Comparison of ENCODE assay signal across 1 cellular context in the genomic region with DNA sequence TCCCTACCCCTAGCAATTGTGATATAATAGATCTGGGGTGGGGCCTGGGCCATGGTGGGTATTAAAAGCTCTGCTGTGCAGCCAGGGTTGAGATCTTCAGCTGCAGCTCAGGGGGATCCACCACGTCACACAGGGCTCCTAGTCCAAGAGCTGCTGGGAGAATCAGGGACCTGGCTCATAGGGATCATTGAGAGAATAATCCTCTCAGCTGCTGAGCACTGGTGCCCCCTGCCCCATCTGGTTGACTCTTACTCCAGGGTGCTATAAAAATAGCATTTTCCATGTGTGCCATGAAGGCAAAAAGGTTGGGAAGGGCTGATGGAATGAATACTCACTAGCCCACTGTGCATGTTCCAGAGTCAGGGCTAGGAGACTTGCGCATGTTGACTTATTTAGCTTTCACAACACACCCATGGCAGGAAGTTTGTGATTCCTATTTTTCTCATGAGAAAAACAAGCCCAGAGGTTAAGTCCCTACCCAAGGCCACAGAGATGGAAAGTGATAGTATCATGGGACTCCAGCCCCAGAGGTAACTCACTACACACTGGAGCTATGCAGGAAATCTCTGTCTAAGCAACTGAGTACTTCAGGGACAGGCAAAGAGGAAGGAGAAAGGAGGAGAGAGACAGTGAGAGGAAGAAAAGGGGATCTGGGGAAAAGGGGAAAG.
TF ChIP-seq lines count a peak whose summit lies in the region.

No MANE protein-coding gene starts in this region.

TF ChIP-seq in HepG2, 621 proteins besides CTCF, POLR2A, EP300 and RAD21 (continued from another document and continues in another):
- TF ChIP-seq, protein P1, sequence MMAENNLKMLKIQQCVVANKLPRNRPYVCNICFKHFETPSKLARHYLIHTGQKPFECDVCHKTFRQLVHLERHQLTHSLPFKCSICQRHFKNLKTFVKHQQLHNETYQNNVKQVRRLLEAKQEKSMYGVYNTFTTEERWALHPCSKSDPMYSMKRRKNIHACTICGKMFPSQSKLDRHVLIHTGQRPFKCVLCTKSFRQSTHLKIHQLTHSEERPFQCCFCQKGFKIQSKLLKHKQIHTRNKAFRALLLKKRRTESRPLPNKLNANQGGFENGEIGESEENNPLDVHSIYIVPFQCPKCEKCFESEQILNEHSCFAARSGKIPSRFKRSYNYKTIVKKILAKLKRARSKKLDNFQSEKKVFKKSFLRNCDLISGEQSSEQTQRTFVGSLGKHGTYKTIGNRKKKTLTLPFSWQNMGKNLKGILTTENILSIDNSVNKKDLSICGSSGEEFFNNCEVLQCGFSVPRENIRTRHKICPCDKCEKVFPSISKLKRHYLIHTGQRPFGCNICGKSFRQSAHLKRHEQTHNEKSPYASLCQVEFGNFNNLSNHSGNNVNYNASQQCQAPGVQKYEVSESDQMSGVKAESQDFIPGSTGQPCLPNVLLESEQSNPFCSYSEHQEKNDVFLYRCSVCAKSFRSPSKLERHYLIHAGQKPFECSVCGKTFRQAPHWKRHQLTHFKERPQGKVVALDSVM (CRISPR knock-in tag; IDR thresholded peaks at IDR 0.05), result no peak
- TF ChIP-seq PHF8 (CRISPR knock-in tag; IDR thresholded peaks at IDR 0.05) (no peak), TRIM24 (CRISPR knock-in tag; IDR thresholded peaks at IDR 0.05) (no peak), TOE1 (CRISPR knock-in tag; IDR thresholded peaks at IDR 0.05) (no peak), SYNCRIP (IDR thresholded peaks at IDR 0.05; ENCODE audit: insufficient read depth, low read depth, low read length) (no peak), AGO1 (IDR thresholded peaks at IDR 0.05; ENCODE audit: low read depth, low read length, poor library complexity, severe bottlenecking) (no peak), KLF12 (CRISPR knock-in tag; IDR thresholded peaks at IDR 0.05; ENCODE audit: borderline replicate concordance) (no peak), ZNF614 (CRISPR knock-in tag; IDR thresholded peaks at IDR 0.05; ENCODE audit: borderline replicate concordance) (0 out of 2 replicates have a peak, but pooled peaks have one; percentile 26), ZNF180 (CRISPR knock-in tag; IDR thresholded peaks at IDR 0.05; ENCODE audit: borderline replicate concordance, low read depth) (no peak), HNRNPH1 (optimal IDR thresholded peaks at IDR 0.05; ENCODE audit: low read depth, low read length) (no peak), DPF2 (CRISPR knock-in tag; IDR thresholded peaks at IDR 0.05; ENCODE audit: borderline replicate concordance, low read depth) (peak; percentile 42; the same call in 1 of the 2 replicates), ZNF460 (CRISPR knock-in tag; IDR thresholded peaks at IDR 0.05; ENCODE audit: borderline replicate concordance) (no peak), ATAD3A (CRISPR knock-in tag; IDR thresholded peaks at IDR 0.05) (no peak), RAD51 (IDR thresholded peaks at IDR 0.05; ENCODE audit: borderline replicate concordance) (no peak), TCF7L2 (IDR thresholded peaks at IDR 0.05; ENCODE audit: low read depth, low read length) (no peak), ONECUT2 (CRISPR knock-in tag; IDR thresholded peaks at IDR 0.05) (no peak), MIER2 (CRISPR knock-in tag; IDR thresholded peaks at IDR 0.05) (no peak), SMAD3 (CRISPR knock-in tag; IDR thresholded peaks at IDR 0.05) (peak; percentile 60; the same call in 1 of the 2 replicates), ZNF616 (CRISPR knock-in tag; IDR thresholded peaks at IDR 0.05; ENCODE audit: low read depth) (no peak), ZFX (CRISPR knock-in tag; IDR thresholded peaks at IDR 0.05; ENCODE audit: low read depth) (no peak), ZSCAN30 (CRISPR knock-in tag; IDR thresholded peaks at IDR 0.05) (no peak), ZNF430 (CRISPR knock-in tag; IDR thresholded peaks at IDR 0.05) (no peak; the same call in 1 of the 2 replicates), ZNF703 (CRISPR knock-in tag; IDR thresholded peaks at IDR 0.05; ENCODE audit: borderline replicate concordance) (no peak), ZBTB1 (CRISPR knock-in tag; IDR thresholded peaks at IDR 0.05; ENCODE audit: borderline replicate concordance) (no peak), ZNF253 (CRISPR knock-in tag; IDR thresholded peaks at IDR 0.05; ENCODE audit: borderline replicate concordance) (no peak), PRPF4 (IDR thresholded peaks at IDR 0.05; ENCODE audit: low read depth, low read length, poor library complexity, severe bottlenecking) (no peak), KLF13 (CRISPR knock-in tag; IDR thresholded peaks at IDR 0.05) (no peak), SP1 (IDR thresholded peaks at IDR 0.05) (no peak), SP1 (CRISPR knock-in tag; IDR thresholded peaks at IDR 0.05) (no peak), HNRNPL (IDR thresholded peaks at IDR 0.05; ENCODE audit: low read depth, low read length) (no peak), PHB2 (IDR thresholded peaks at IDR 0.05; ENCODE audit: partially characterized antibody) (no peak), ZNF20 (CRISPR knock-in tag; IDR thresholded peaks at IDR 0.05) (no peak), ZFP41 (CRISPR knock-in tag; IDR thresholded peaks at IDR 0.05; ENCODE audit: borderline replicate concordance) (no peak), ZNF773 (CRISPR knock-in tag; IDR thresholded peaks at IDR 0.05; ENCODE audit: borderline replicate concordance) (no peak), KAT8 (CRISPR knock-in tag; IDR thresholded peaks at IDR 0.05) (peak; percentile 39; the same call in 1 of the 2 replicates)
- TF ChIP-seq, protein P2, sequence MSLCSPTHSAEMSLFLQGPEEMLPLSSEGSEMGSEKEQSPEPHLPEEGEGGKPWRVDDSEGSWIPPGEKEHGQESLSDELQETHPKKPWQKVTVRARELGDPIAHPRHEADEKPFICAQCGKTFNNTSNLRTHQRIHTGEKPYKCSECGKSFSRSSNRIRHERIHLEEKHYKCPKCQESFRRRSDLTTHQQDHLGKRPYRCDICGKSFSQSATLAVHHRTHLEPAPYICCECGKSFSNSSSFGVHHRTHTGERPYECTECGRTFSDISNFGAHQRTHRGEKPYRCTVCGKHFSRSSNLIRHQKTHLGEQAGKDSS (CRISPR knock-in tag; IDR thresholded peaks at IDR 0.05; ENCODE audit: borderline replicate concordance, low read depth), result no peak
- TF ChIP-seq, protein P3, sequence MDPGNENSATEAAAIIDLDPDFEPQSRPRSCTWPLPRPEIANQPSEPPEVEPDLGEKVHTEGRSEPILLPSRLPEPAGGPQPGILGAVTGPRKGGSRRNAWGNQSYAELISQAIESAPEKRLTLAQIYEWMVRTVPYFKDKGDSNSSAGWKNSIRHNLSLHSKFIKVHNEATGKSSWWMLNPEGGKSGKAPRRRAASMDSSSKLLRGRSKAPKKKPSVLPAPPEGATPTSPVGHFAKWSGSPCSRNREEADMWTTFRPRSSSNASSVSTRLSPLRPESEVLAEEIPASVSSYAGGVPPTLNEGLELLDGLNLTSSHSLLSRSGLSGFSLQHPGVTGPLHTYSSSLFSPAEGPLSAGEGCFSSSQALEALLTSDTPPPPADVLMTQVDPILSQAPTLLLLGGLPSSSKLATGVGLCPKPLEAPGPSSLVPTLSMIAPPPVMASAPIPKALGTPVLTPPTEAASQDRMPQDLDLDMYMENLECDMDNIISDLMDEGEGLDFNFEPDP (CRISPR knock-in tag; conservative IDR thresholded peaks at IDR 0.05), result no peak
- TF ChIP-seq, protein P4, sequence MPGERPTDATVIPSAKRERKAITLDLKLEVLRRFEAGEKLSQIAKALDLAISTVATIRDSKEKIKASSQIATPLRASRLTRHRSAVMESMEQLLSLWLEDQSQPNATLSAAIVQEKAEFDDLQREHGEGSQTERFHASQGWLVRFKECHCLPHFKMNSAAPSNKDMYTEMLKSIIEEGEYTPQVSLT (CRISPR knock-in tag; IDR thresholded peaks at IDR 0.05; ENCODE audit: borderline replicate concordance, low read depth), result no peak
- TF ChIP-seq, protein P5, sequence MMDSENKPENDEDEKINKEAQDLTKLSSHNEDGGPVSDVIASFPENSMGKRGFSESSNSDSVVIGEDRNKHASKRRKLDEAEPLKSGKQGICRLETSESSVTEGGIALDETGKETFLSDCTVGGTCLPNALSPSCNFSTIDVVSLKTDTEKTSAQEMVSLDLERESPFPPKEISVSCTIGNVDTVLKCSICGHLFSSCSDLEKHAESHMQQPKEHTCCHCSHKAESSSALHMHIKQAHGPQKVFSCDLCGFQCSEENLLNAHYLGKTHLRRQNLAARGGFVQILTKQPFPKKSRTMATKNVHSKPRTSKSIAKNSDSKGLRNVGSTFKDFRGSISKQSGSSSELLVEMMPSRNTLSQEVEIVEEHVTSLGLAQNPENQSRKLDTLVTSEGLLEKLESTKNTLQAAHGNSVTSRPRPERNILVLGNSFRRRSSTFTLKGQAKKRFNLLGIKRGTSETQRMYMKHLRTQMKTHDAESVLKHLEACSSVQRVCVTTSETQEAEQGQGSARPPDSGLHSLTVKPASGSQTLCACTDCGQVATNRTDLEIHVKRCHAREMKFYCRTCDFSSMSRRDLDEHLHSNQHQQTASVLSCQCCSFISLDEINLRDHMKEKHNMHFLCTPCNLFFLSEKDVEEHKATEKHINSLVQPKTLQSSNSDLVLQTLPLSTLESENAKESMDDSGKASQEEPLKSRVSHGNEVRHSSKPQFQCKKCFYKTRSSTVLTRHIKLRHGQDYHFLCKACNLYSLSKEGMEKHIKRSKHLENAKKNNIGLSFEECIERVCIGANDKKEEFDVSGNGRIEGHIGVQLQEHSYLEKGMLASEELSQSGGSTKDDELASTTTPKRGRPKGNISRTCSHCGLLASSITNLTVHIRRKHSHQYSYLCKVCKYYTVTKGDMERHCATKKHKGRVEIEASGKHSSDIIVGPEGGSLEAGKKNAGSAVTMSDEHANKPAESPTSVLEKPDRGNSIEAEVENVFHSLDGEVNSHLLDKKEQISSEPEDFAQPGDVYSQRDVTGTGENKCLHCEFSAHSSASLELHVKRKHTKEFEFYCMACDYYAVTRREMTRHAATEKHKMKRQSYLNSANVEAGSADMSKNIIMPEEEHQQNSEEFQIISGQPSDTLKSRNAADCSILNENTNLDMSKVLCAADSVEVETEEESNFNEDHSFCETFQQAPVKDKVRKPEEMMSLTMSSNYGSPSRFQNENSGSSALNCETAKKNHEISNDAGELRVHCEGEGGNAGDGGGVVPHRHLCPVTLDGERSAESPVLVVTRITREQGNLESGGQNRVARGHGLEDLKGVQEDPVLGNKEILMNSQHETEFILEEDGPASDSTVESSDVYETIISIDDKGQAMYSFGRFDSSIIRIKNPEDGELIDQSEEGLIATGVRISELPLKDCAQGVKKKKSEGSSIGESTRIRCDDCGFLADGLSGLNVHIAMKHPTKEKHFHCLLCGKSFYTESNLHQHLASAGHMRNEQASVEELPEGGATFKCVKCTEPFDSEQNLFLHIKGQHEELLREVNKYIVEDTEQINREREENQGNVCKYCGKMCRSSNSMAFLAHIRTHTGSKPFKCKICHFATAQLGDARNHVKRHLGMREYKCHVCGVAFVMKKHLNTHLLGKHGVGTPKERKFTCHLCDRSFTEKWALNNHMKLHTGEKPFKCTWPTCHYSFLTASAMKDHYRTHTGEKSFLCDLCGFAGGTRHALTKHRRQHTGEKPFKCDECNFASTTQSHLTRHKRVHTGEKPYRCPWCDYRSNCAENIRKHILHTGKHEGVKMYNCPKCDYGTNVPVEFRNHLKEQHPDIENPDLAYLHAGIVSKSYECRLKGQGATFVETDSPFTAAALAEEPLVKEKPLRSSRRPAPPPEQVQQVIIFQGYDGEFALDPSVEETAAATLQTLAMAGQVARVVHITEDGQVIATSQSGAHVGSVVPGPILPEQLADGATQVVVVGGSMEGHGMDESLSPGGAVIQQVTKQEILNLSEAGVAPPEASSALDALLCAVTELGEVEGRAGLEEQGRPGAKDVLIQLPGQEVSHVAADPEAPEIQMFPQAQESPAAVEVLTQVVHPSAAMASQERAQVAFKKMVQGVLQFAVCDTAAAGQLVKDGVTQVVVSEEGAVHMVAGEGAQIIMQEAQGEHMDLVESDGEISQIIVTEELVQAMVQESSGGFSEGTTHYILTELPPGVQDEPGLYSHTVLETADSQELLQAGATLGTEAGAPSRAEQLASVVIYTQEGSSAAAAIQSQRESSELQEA (CRISPR knock-in tag; IDR thresholded peaks at IDR 0.05; ENCODE audit: not compliant biosample characterization), result no peak
- TF ChIP-seq, protein P6, sequence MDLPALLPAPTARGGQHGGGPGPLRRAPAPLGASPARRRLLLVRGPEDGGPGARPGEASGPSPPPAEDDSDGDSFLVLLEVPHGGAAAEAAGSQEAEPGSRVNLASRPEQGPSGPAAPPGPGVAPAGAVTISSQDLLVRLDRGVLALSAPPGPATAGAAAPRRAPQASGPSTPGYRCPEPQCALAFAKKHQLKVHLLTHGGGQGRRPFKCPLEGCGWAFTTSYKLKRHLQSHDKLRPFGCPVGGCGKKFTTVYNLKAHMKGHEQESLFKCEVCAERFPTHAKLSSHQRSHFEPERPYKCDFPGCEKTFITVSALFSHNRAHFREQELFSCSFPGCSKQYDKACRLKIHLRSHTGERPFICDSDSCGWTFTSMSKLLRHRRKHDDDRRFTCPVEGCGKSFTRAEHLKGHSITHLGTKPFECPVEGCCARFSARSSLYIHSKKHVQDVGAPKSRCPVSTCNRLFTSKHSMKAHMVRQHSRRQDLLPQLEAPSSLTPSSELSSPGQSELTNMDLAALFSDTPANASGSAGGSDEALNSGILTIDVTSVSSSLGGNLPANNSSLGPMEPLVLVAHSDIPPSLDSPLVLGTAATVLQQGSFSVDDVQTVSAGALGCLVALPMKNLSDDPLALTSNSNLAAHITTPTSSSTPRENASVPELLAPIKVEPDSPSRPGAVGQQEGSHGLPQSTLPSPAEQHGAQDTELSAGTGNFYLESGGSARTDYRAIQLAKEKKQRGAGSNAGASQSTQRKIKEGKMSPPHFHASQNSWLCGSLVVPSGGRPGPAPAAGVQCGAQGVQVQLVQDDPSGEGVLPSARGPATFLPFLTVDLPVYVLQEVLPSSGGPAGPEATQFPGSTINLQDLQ (CRISPR knock-in tag; IDR thresholded peaks at IDR 0.05), result no peak
- TF ChIP-seq, protein P7, sequence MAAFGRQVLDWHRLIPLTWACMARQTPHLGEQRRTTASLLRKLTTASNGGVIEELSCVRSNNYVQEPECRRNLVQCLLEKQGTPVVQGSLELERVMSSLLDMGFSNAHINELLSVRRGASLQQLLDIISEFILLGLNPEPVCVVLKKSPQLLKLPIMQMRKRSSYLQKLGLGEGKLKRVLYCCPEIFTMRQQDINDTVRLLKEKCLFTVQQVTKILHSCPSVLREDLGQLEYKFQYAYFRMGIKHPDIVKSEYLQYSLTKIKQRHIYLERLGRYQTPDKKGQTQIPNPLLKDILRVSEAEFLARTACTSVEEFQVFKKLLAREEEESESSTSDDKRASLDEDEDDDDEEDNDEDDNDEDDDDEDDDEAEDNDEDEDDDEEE (CRISPR knock-in tag; IDR thresholded peaks at IDR 0.05), result no peak
- TF ChIP-seq, protein P8, sequence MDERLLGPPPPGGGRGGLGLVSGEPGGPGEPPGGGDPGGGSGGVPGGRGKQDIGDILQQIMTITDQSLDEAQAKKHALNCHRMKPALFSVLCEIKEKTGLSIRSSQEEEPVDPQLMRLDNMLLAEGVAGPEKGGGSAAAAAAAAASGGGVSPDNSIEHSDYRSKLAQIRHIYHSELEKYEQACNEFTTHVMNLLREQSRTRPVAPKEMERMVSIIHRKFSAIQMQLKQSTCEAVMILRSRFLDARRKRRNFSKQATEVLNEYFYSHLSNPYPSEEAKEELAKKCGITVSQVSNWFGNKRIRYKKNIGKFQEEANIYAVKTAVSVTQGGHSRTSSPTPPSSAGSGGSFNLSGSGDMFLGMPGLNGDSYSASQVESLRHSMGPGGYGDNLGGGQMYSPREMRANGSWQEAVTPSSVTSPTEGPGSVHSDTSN (CRISPR knock-in tag; IDR thresholded peaks at IDR 0.05), result no peak
- TF ChIP-seq, protein P9, sequence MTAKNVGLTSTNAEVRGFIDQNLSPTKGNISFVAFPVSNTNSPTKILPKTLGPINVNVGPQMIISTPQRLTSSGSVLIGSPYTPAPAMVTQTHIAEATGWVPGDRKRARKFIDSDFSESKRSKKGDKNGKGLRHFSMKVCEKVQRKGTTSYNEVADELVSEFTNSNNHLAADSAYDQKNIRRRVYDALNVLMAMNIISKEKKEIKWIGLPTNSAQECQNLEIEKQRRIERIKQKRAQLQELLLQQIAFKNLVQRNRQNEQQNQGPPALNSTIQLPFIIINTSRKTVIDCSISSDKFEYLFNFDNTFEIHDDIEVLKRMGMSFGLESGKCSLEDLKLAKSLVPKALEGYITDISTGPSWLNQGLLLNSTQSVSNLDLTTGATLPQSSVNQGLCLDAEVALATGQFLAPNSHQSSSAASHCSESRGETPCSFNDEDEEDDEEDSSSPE (CRISPR knock-in tag; IDR thresholded peaks at IDR 0.05), result no peak
